Comparison of ENCODE assay signal across 16 cellular contexts in genomic region chr20:15199698-15200097, GRCh38.
DNase-seq lines count a peak whose midpoint lies in the region; ATAC-seq and TF ChIP-seq lines count a peak whose summit lies in the region.
"Had no signal": no experiment of that assay in that cellular context is flagged by ENCODE, and none has a peak within 500 bp of the region (broad histone marks: within the 10 kb centered on the region; RNA-seq: fewer than 3 reads in every experiment).

No MANE protein-coding gene starts in this region.

- no peak overlapping the region for H3K4me3 Mint-ChIP-seq in activated T-helper 17 cell treated with anti-CD3 and anti-CD28 coated beads, Interleukin-2, amount 50 U/mL, for 72 hours
- H3K4me3 Mint-ChIP-seq: activated T-cell treated with anti-CD3 and anti-CD28 coated beads, Interleukin-2, amount 50 U/mL, for 4 hours; type B pancreatic cell had no signal

- in situ Hi-C loops in mammary epithelial cell (cut with MboI; ENCODE audit: low sequenced_read_pairs in 2 of 2): no loop called here

- no peak overlapping the region for H3K27ac ChIP-seq in mammary epithelial cell (ENCODE audit: insufficient read depth, low read depth, low read length)
- H3K27ac ChIP-seq: left lung, SJCRH30, VCaP had no signal

- H3K4me3 ChIP-seq in GM12865 (ENCODE audit: low read depth, low read length) (no peak overlapping the region), mammary epithelial cell (replicated peaks in 1 of 3; ENCODE audit: insufficient read depth in 1 of 3, low read depth in 2 of 3, low read length in 3 of 3) (no peak overlapping the region)
- H3K4me3 ChIP-seq: left lung, SJCRH30 had no signal

- TF ChIP-seq CTCF in GM12865 (IDR thresholded peaks at IDR 0.05; ENCODE audit: insufficient read depth, low read depth, low read length, missing control alignments) (no peak), mammary epithelial cell (conservative IDR thresholded peaks at IDR 0.05 in 1 of 2, IDR thresholded peaks at IDR 0.05 in 1 of 2; ENCODE audit: extremely low read depth in 1 of 2, insufficient read depth in 1 of 2, low read depth in 1 of 2, low read length in 2 of 2) (no peak)

- no peaks in the 10 kb centered on the region for H3K36me3 Mint-ChIP-seq in activated T-helper 17 cell treated with anti-CD3 and anti-CD28 coated beads, Interleukin-2, amount 50 U/mL, for 72 hours (ENCODE audit: low read depth)
- H3K36me3 Mint-ChIP-seq: type B pancreatic cell had no signal

- intact Hi-C loops in mammary epithelial cell (cut with micrococcal nuclease): no loop called here

- peaks cover 5% of the 10 kb centered on the region for H3K4me1 ChIP-seq in mammary epithelial cell (ENCODE audit: insufficient read depth, low read length)
- H3K4me1 ChIP-seq: left lung, SJCRH30 had no signal

- no TSS peak for BruUV-seq in mammary epithelial cell (replicated peaks; lab: Mats Ljungman, UMichigan)

- H3K36me3 ChIP-seq in mammary epithelial cell (ENCODE audit: insufficient read depth, low read length): no peaks in the 10 kb centered on the region
- H3K36me3 ChIP-seq: left lung, SJCRH30 had no signal

- peak; percentile 43 for ATAC-seq in GM19372 (IDR thresholded peaks at IDR 0.05; ENCODE audit: low read depth, unreplicated experiment)
- peak; percentile 31 for ATAC-seq in HG02623 (IDR thresholded peaks at IDR 0.05; ENCODE audit: unreplicated experiment)
- peak; percentile 50 for ATAC-seq in HG03280 (IDR thresholded peaks at IDR 0.05; ENCODE audit: unreplicated experiment)
- ATAC-seq in activated T-helper 17 cell treated with anti-CD3 and anti-CD28 coated beads, Interleukin-2, amount 50 U/mL, for 72 hours (replicated peaks): no peak
- ATAC-seq: left lung had no signal

- peaks cover 4% of the 10 kb centered on the region for H3K9me3 Mint-ChIP-seq in activated T-helper 17 cell treated with anti-CD3 and anti-CD28 coated beads, Interleukin-2, amount 50 U/mL, for 72 hours

- no peak overlapping the region for H3K4me2 ChIP-seq in mammary epithelial cell (ENCODE audit: insufficient read depth, low read depth, low read length)

- no peak overlapping the region for H3K9ac ChIP-seq in mammary epithelial cell (ENCODE audit: insufficient read depth, low read length)

- H3K9me3 ChIP-seq in mammary epithelial cell (replicated peaks; ENCODE audit: insufficient read depth, low read length): no peaks in the 10 kb centered on the region
- H3K9me3 ChIP-seq: SJCRH30 had no signal

- no peaks in the 10 kb centered on the region for H3K79me2 ChIP-seq in mammary epithelial cell (ENCODE audit: insufficient read depth, low read length)

- H4K20me1 ChIP-seq in mammary epithelial cell (ENCODE audit: insufficient read depth, low read length): no peaks in the 10 kb centered on the region

- no peaks in the 10 kb centered on the region for H3K27me3 Mint-ChIP-seq in activated T-helper 17 cell treated with anti-CD3 and anti-CD28 coated beads, Interleukin-2, amount 50 U/mL, for 72 hours

- no peak overlapping the region for H3K27ac Mint-ChIP-seq in activated T-helper 17 cell treated with anti-CD3 and anti-CD28 coated beads, Interleukin-2, amount 50 U/mL, for 72 hours
- H3K27ac Mint-ChIP-seq: type B pancreatic cell had no signal

- no peak overlapping the region for H2AFZ ChIP-seq in mammary epithelial cell (ENCODE audit: low read depth, low read length)

- DNase-seq in GM12865 (ENCODE audit: low read depth) (peak; percentile 55), NCI-H1436 (lab: John Stamatoyannopoulos, UW) (no peak), mammary epithelial cell (no peak)
- DNase-seq in activated CD4-positive, alpha-beta T cell treated with anti-CD3 and anti-CD28 coated beads, Interleukin-2, amount 50 U/mL, for 4 hours: no peak
- DNase-seq: activated T-cell treated with anti-CD3 and anti-CD28 coated beads, Interleukin-2, amount 50 U/mL, for 4 hours; effector CD8-positive, alpha-beta T cell; left lung; NCI-H1105; NCI-H69; SJCRH30 had no signal

- whole genome bisulfite sequencing in mammary epithelial cell (ENCODE audit: low coverage, missing lambda C conversion rate): 85% methylated on average over 1 of the region's 1 CpG

- dilution Hi-C loops in mammary epithelial cell (cut with HindIII; ENCODE audit: low sequenced_read_pairs): no loop called here

- CTCF ChIA-PET in mammary epithelial cell (lab: Charles Lee; ENCODE audit: low non-redundant PET): no interaction called here

- no peaks in the 10 kb centered on the region for H3K27me3 ChIP-seq in mammary epithelial cell (ENCODE audit: insufficient read depth, low read length)
- H3K27me3 ChIP-seq: left lung, SJCRH30 had no signal

- no peaks in the 10 kb centered on the region for H3K4me1 Mint-ChIP-seq in activated T-helper 17 cell treated with anti-CD3 and anti-CD28 coated beads, Interleukin-2, amount 50 U/mL, for 72 hours
